ENCODE assay signal across 9 cellular contexts in the genomic region with DNA sequence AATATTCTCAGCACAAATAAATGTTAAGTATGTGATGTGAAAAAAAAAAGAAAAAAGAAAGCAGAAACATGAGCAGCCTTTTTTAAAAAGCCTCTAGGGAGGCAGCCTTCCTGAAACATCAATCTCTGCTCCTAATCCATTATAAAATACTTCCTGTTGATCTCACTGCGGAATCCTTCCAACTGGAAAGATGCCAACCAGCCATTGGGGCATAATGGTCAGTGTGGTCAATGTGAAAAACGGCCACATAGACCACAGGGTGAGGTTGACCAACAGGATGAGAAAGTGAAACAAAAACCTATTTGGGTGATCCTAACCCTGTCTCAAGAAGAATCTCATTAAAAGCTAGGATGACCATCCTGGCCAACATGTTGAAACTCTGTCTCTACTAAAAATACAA. TPM values are rescaled to one million over a fixed set of nuclear protein-coding genes. Genes with fewer than 3 reads are reported as not detected.
DNase-seq lines count a peak whose midpoint lies in the region; ATAC-seq, FAIRE-seq and TF ChIP-seq lines count a peak whose summit lies in the region.
"Had no signal": no experiment of that assay in that cellular context is flagged by ENCODE, and none has a peak within 500 bp of the region (broad histone marks: within the 10 kb centered on the region; RNA-seq: fewer than 3 reads in every experiment).

No MANE protein-coding gene starts in this region.

- no peak overlapping the region; the same call in 1 of the 2 replicates for H3K9ac ChIP-seq in IMR-90 (ENCODE audit: low read depth, low read length)

- no CpG with 5 or more reads among the region's 2 CpGs for WGBS in IMR-90 (ENCODE audit: extremely low coverage in 2 of 2, insufficient read length in 1 of 2), 2 experiments
- 35% methylated on average over 2 of the region's 2 CpGs for WGBS in sigmoid colon, 2 donors

- H2AK9ac ChIP-seq in IMR-90 (replicated peaks; ENCODE audit: low read depth, low read length, poor library complexity), result no peak overlapping the region

- H2AFZ ChIP-seq in IMR-90 (replicated peaks; ENCODE audit: low read length, poor library complexity), result no peak overlapping the region

- peak overlapping the region; percentile 82; the same call in 1 of the 2 replicates for H3K14ac ChIP-seq in IMR-90 (replicated peaks; ENCODE audit: low read depth, low read length)

- H2AK5ac ChIP-seq in IMR-90 (ENCODE audit: low read depth, low read length), result no peak overlapping the region

- no peaks in the 10 kb centered on the region for H3K27me3 ChIP-seq in IMR-90 (ENCODE audit: control insufficient read depth, insufficient read depth, low read length)
- no peaks in the 10 kb centered on the region for H3K27me3 ChIP-seq in sigmoid colon

- intact Hi-C loops in IMR-90 (cut with micrococcal nuclease), result no loop called here
- intact Hi-C loops in sigmoid colon (cut with DNase I), result no loop called here

- H4K5ac ChIP-seq in IMR-90 (ENCODE audit: low read depth, low read length), result no peak overlapping the region; the same call in 1 of the 2 replicates

- in situ Hi-C loops in IMR-90 (cut with MboI; ENCODE audit: low sequenced_read_pairs), result no loop called here

- H3K18ac ChIP-seq in IMR-90 (ENCODE audit: low read depth, low read length), result no peak overlapping the region; the same call in 1 of the 2 replicates

- H3K9me3 ChIP-seq in IMR-90 (ENCODE audit: control insufficient read depth, insufficient read depth, low read length), result no peaks in the 10 kb centered on the region
- H3K9me3 ChIP-seq in sigmoid colon, result no peaks in the 10 kb centered on the region

- 0 out of 2 replicates have a peak overlapping the region, but pooled peaks have one; percentile 64 for H2BK120ac ChIP-seq in IMR-90 (ENCODE audit: low read depth, low read length)

- no peaks in the 10 kb centered on the region for H3K9me1 ChIP-seq in IMR-90 (ENCODE audit: insufficient read depth, low read length)

- FAIRE-seq in GM12892 (lab: Jason Lieb, UNC), result no peak

- BruUV-seq in IMR-90 (replicated peaks; lab: Mats Ljungman, UMichigan), result no TSS peak

- H3K4me1 ChIP-seq in IMR-90 (ENCODE audit: control insufficient read depth, insufficient read depth, low read length) (no peaks in the 10 kb centered on the region), sigmoid colon (no peaks in the 10 kb centered on the region)

- H3K4me2 ChIP-seq in IMR-90 (ENCODE audit: low read depth, low read length), result peak overlapping the region; percentile 80

- no peak overlapping the region; the same call in 2 of the 3 replicates for H2BK15ac ChIP-seq in IMR-90 (ENCODE audit: low read depth, low read length)

- DNase-seq in IMR-90 (peak; percentile 36), fibroblast of gingiva (ENCODE audit: low read depth) (peak; percentile 89), sigmoid colon (peak; percentile 69), GM12892 (ENCODE audit: insufficient read length) (no peak), iPS-NIHi11 (ENCODE audit: low spot score) (no peak), hippocampal formation (lab: John Stamatoyannopoulos, UW) (no peak)
- DNase-seq in activated naive CD4-positive, alpha-beta T cell (lab: John Stamatoyannopoulos, UW), result no peak
- DNase-seq: activated T-cell treated with anti-CD3 and anti-CD28 coated beads, Interleukin-2, amount 50 U/mL, for 72 hours had no signal

- H2BK20ac ChIP-seq in IMR-90 (ENCODE audit: low read depth, low read length), result no peak overlapping the region

- POLR2A ChIA-PET in IMR-90 (lab: Charles Lee; ENCODE audit: unreplicated experiment), result no interaction called here

- CTCF ChIA-PET in IMR-90 (lab: Yijun Ruan, JAX), result no interaction called here

- no peak overlapping the region for H3K4ac ChIP-seq in IMR-90 (ENCODE audit: low read depth, low read length)

- no peak overlapping the region for H3K56ac ChIP-seq in IMR-90 (ENCODE audit: extremely low read depth, insufficient read depth, low read length)

- ATAC-seq in GM18498 (IDR thresholded peaks at IDR 0.05; ENCODE audit: unreplicated experiment) (peak; percentile 70), IMR-90 (ENCODE audit: low read depth) (peak; percentile 68)
- ATAC-seq: activated T-cell treated with anti-CD3 and anti-CD28 coated beads, Interleukin-2, amount 50 U/mL, for 72 hours had no signal

- H3K23ac ChIP-seq in IMR-90 (ENCODE audit: low read depth, low read length), result no peak overlapping the region

- H4K8ac ChIP-seq in IMR-90 (ENCODE audit: low read depth in 2 of 2, low read length in 2 of 2), result 0 out of 4 replicates have a peak overlapping the region, but pooled peaks of 1 of the 2 experiments have one; percentile 47

- no peak overlapping the region for H2BK5ac ChIP-seq in IMR-90 (ENCODE audit: low read depth, low read length, poor library complexity, severe bottlenecking)

- TF ChIP-seq CTCF in IMR-90 (conservative IDR thresholded peaks at IDR 0.05; ENCODE audit: low read depth, low read length) (no peak), sigmoid colon (IDR thresholded peaks at IDR 0.05) (no peak)

- no peaks in the 10 kb centered on the region for H4K20me1 ChIP-seq in IMR-90 (ENCODE audit: insufficient read depth, low read length)

- H3K79me1 ChIP-seq in IMR-90 (ENCODE audit: low read depth in 1 of 2, low read length in 2 of 2), result no peaks in the 10 kb centered on the region

- no peaks in the 10 kb centered on the region for H3K36me3 ChIP-seq in IMR-90 (ENCODE audit: control insufficient read depth, insufficient read depth, low read length)
- no peaks in the 10 kb centered on the region for H3K36me3 ChIP-seq in sigmoid colon

- peak overlapping the region; percentile 51; the same call in 1 of the 2 replicates for H3K27ac ChIP-seq in IMR-90 (ENCODE audit: insufficient read depth, low read length)
- no peak overlapping the region for H3K27ac ChIP-seq in sigmoid colon

- H3K4me3 ChIP-seq in IMR-90 (ENCODE audit: insufficient read depth, low read depth, low read length) (peak overlapping the region; percentile 9; the same call in 1 of the 2 replicates), sigmoid colon (no peak overlapping the region)

- H4K91ac ChIP-seq in IMR-90 (ENCODE audit: insufficient read depth, low read depth, low read length), result no peak overlapping the region

- no peak for TF ChIP-seq EP300 in sigmoid colon (IDR thresholded peaks at IDR 0.05)

- dilution Hi-C loops in IMR-90 (cut with HindIII; ENCODE audit: low sequenced_read_pairs, unreplicated experiment), result no loop called here

- TF ChIP-seq RAD21 in IMR-90 (IDR thresholded peaks at IDR 0.05; ENCODE audit: low read length), result no peak

- TF ChIP-seq POLR2A in IMR-90 (IDR thresholded peaks at IDR 0.05; ENCODE audit: low read depth, low read length) (no peak), sigmoid colon (IDR thresholded peaks at IDR 0.05) (no peak), GM12892 (IDR thresholded peaks at IDR 0.05; ENCODE audit: low read depth, low read length) (no peak)

TF ChIP-seq in IMR-90, 13 proteins besides CTCF, POLR2A, EP300 and RAD21:
- no peak for TF ChIP-seq SMC3 (IDR thresholded peaks at IDR 0.05; ENCODE audit: low read depth, low read length)
- TF ChIP-seq, protein P1, sequence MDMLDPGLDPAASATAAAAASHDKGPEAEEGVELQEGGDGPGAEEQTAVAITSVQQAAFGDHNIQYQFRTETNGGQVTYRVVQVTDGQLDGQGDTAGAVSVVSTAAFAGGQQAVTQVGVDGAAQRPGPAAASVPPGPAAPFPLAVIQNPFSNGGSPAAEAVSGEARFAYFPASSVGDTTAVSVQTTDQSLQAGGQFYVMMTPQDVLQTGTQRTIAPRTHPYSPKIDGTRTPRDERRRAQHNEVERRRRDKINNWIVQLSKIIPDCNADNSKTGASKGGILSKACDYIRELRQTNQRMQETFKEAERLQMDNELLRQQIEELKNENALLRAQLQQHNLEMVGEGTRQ (IDR thresholded peaks at IDR 0.05; ENCODE audit: low read depth, low read length), result no peak
- no peak for TF ChIP-seq MAZ (IDR thresholded peaks at IDR 0.05; ENCODE audit: borderline replicate concordance, low read depth, low read length)
- TF ChIP-seq MXI1 (IDR thresholded peaks at IDR 0.05; ENCODE audit: borderline replicate concordance, low read depth, low read length), result no peak
- no peak for TF ChIP-seq RFX5 (IDR thresholded peaks at IDR 0.05; ENCODE audit: low read depth, low read length)
- TF ChIP-seq NFE2L2 (IDR thresholded peaks at IDR 0.05; ENCODE audit: low read depth, low read length), result no peak

RNA-seq across cellular contexts. Expression of gene ABCA8, which starts 26.1 kb away (rescaled TPM):
- 1.8 and 2.8 TPM in 2 replicates for total RNA-seq in IMR-90 (2012; rRNA removed)
- 1.7 and 1.8 TPM in 2 replicates for polyA plus RNA-seq in IMR-90 (2012; rRNA removed)
- 0.23 and 0.35 TPM in 2 replicates for polyA plus RNA-seq in IMR-90 (2012; cell fraction: cytosol; rRNA removed)
- 1.9 and 7.8 TPM in 2 replicates for polyA plus RNA-seq in IMR-90 (2012; cell fraction: nucleus; rRNA removed; ENCODE audit: low replicate concordance)
- total RNA-seq in sigmoid colon, result 10 to 100 TPM; 20.0 to 71.5 (median 51.8) TPM
- 1 to 10 TPM; 2.8 to 7.0 (median 3.0) TPM for polyA plus RNA-seq in sigmoid colon
- polyA plus RNA-seq in GM12892 (2012; ENCODE audit: missing spikeins), result 0.23 TPM
- total RNA-seq: activated T-cell treated with anti-CD3 and anti-CD28 coated beads, Interleukin-2, amount 50 U/mL, for 72 hours had no signal

Comparison
In these comparisons a context has a peak if more than half of its experiments do, and no peak if none do; other contexts are left out.
1. DNase-seq: peak in IMR-90 (single experiment), fibroblast of gingiva (single experiment) and sigmoid colon (single experiment); none in activated naive CD4-positive, alpha-beta T cell (0 of 4), GM12892 (single experiment), iPS-NIHi11 (single experiment) and hippocampal formation (0 of 2).